In genomic region chr9:16181539-16181938, GRCh38 we compare ENCODE assay signal across 17 cellular contexts.
DNase-seq lines count a peak whose midpoint lies in the region; ATAC-seq and TF ChIP-seq lines count a peak whose summit lies in the region.
"Had no signal": no experiment of that assay in that cellular context is flagged by ENCODE, and none has a peak within 500 bp of the region (broad histone marks: within the 10 kb centered on the region; RNA-seq: fewer than 3 reads in every experiment).

No MANE protein-coding gene starts in this region.

- H3K27me3 ChIP-seq in SK-N-SH (ENCODE audit: insufficient read depth) (no peaks in the 10 kb centered on the region), left ventricle myocardium inferior (ENCODE audit: low read depth) (no peaks in the 10 kb centered on the region), osteoblast (ENCODE audit: insufficient read depth, low read length) (no peaks in the 10 kb centered on the region)
- H3K27me3 ChIP-seq: BLaER1 had no signal

- peak overlapping the region; percentile 71 for H2AFZ ChIP-seq in SK-N-SH (ENCODE audit: low read depth)
- H2AFZ ChIP-seq in osteoblast (ENCODE audit: low read length), result no peak overlapping the region

- no peaks in the 10 kb centered on the region for H3K36me3 Mint-ChIP-seq in Calu3 (ENCODE audit: insufficient read depth, unreplicated experiment)
- H3K36me3 Mint-ChIP-seq: CD14-positive monocyte; CD4-positive, alpha-beta memory T cell had no signal

- H3K4me3 ChIP-seq in SK-N-SH (ENCODE audit: low read depth in 2 of 2, low read length in 1 of 2), result no peak overlapping the region
- H3K4me3 ChIP-seq in left ventricle myocardium inferior, result no peak overlapping the region
- H3K4me3 ChIP-seq in osteoblast (ENCODE audit: insufficient read depth, low read length), result no peak overlapping the region
- H3K4me3 ChIP-seq: A549, BLaER1, GM12878, HAP-1 had no signal

- TF ChIP-seq CTCF in SK-N-SH (IDR thresholded peaks at IDR 0.05) (no peak), left ventricle myocardium inferior (IDR thresholded peaks at IDR 0.05; ENCODE audit: borderline replicate concordance) (no peak), osteoblast (IDR thresholded peaks at IDR 0.05; ENCODE audit: extremely low read depth, low read depth, low read length) (no peak), Calu3 (IDR thresholded peaks at IDR 0.05; ENCODE audit: unreplicated experiment) (no peak)

- POLR2A ChIA-PET in SK-N-SH (lab: Yijun Ruan, JAX), result no interaction called here

- H3K79me2 ChIP-seq in SK-N-SH (ENCODE audit: insufficient read depth), result no peaks in the 10 kb centered on the region
- H3K79me2 ChIP-seq in osteoblast (ENCODE audit: insufficient read depth, low read length), result no peaks in the 10 kb centered on the region

- no peaks in the 10 kb centered on the region for H3K9me2 ChIP-seq in SK-N-SH

- CTCF ChIA-PET in SK-N-SH (lab: Yijun Ruan, JAX) (no interaction called here), Calu3 (lab: Charles Lee) (no interaction called here)

- no peaks in the 10 kb centered on the region for H3K4me1 ChIP-seq in SK-N-SH (ENCODE audit: control insufficient read depth in 1 of 2, insufficient read depth in 2 of 2, low read depth in 1 of 2, low read length in 1 of 2)
- H3K4me1 ChIP-seq in left ventricle myocardium inferior, result peaks cover 16% of the 10 kb centered on the region
- peaks cover 15% of the 10 kb centered on the region for H3K4me1 ChIP-seq in osteoblast (ENCODE audit: insufficient read depth, low read length)
- H3K4me1 ChIP-seq: A549, HAP-1 had no signal

- TF ChIP-seq EP300 in SK-N-SH (IDR thresholded peaks at IDR 0.05; ENCODE audit: borderline replicate concordance in 1 of 2, low read depth in 1 of 2, low read length in 1 of 2), result no peak

- no peak for DNase-seq in SK-N-SH
- DNase-seq in left ventricle myocardium inferior, result no peak
- DNase-seq in left cardiac atrium, result no peak
- DNase-seq in osteoblast (ENCODE audit: insufficient read length, low spot score, missing footprints), result no peak
- DNase-seq in NCI-H1694 treated with DMSO at 0.1 percent for 48 hours (lab: John Stamatoyannopoulos, UW), result no peak
- DNase-seq in Calu3, result no peak
- DNase-seq: CD4-positive, alpha-beta memory T cell; DMS53; DND-41; EL had no signal

- H3K9me3 Mint-ChIP-seq in Calu3 (ENCODE audit: low read depth, unreplicated experiment), result no peaks in the 10 kb centered on the region

- no peaks in the 10 kb centered on the region for H3F3A ChIP-seq in SK-N-SH (replicated peaks; ENCODE audit: insufficient read depth)

- no TSS peak for BruUV-seq in Calu3 (replicated peaks; lab: Mats Ljungman, UMichigan)

- H3K27ac ChIP-seq in SK-N-SH (ENCODE audit: low read depth in 2 of 2, low read length in 1 of 2) (no peak overlapping the region), left ventricle myocardium inferior (replicated peaks) (peak overlapping the region; percentile 36), osteoblast (ENCODE audit: low read depth, low read length) (peak overlapping the region; percentile 67)
- H3K27ac ChIP-seq: 22Rv1, A549, BLaER1 had no signal

- no peak overlapping the region for H3K27ac Mint-ChIP-seq in Calu3 (ENCODE audit: unreplicated experiment)
- H3K27ac Mint-ChIP-seq: CD14-positive monocyte; CD4-positive, alpha-beta memory T cell had no signal

- no peaks in the 10 kb centered on the region for H3K27me3 Mint-ChIP-seq in Calu3 (ENCODE audit: unreplicated experiment)
- H3K27me3 Mint-ChIP-seq: CD4-positive, alpha-beta memory T cell had no signal

- TF ChIP-seq RAD21 in SK-N-SH (IDR thresholded peaks at IDR 0.05; ENCODE audit: low read length), result no peak

- H3K4me2 ChIP-seq in SK-N-SH, result no peak overlapping the region
- H3K4me2 ChIP-seq in osteoblast (ENCODE audit: insufficient read depth, low read length), result no peak overlapping the region
- H3K4me2 ChIP-seq: A549, BLaER1 had no signal

- no peaks in the 10 kb centered on the region for H3K4me1 Mint-ChIP-seq in Calu3 (ENCODE audit: low read depth, unreplicated experiment)
- H3K4me1 Mint-ChIP-seq: CD14-positive monocyte; CD4-positive, alpha-beta memory T cell had no signal

- H3K4me3 Mint-ChIP-seq in Calu3 (ENCODE audit: low read depth, unreplicated experiment), result no peak overlapping the region
- H3K4me3 Mint-ChIP-seq: CD14-positive monocyte; CD4-positive, alpha-beta memory T cell had no signal

- ATAC-seq in SK-N-SH treated with all-trans-retinoic acid at 6 μM for 48 hours (no peak), left cardiac atrium (no peak)
- ATAC-seq: A549, GM12878 had no signal

- H3K9me3 ChIP-seq in SK-N-SH (no peaks in the 10 kb centered on the region), left ventricle myocardium inferior (replicated peaks) (no peaks in the 10 kb centered on the region), osteoblast (ENCODE audit: low read depth, low read length) (no peaks in the 10 kb centered on the region)
- H3K9me3 ChIP-seq: A549, HAP-1 had no signal

- no peak overlapping the region for H3K9ac ChIP-seq in SK-N-SH
- H3K9ac ChIP-seq: BLaER1 had no signal

- WGBS in SK-N-SH (ENCODE audit: low lambda C conversion rate), result 98% methylated on average over 3 of the region's 3 CpGs

- intact Hi-C loops in left ventricle myocardium inferior (cut with micrococcal nuclease) (no loop called here), left cardiac atrium (cut with DNase I) (loop anchor here in 1 of 2 donors (10.0 kb wide), 1 partner anchor 307 kb away; no protein-coding TSS in a partner anchor), Calu3 (cut with micrococcal nuclease; ENCODE audit: unreplicated experiment) (no loop called here)

- H3K36me3 ChIP-seq in SK-N-SH (replicated peaks in 1 of 2; ENCODE audit: control insufficient read depth in 1 of 2, insufficient read depth in 2 of 2, low read length in 1 of 2) (no peaks in the 10 kb centered on the region), left ventricle myocardium inferior (no peaks in the 10 kb centered on the region), osteoblast (ENCODE audit: insufficient read depth, low read length) (no peaks in the 10 kb centered on the region)
- H3K36me3 ChIP-seq: BLaER1, HAP-1 had no signal

- H4K20me1 ChIP-seq in SK-N-SH (ENCODE audit: insufficient read depth), result no peaks in the 10 kb centered on the region
- no peaks in the 10 kb centered on the region for H4K20me1 ChIP-seq in osteoblast (ENCODE audit: insufficient read depth, low read length)
- H4K20me1 ChIP-seq: BLaER1 had no signal

TF ChIP-seq in SK-N-SH, 30 proteins besides CTCF, POLR2A, EP300 and RAD21:
- TF ChIP-seq GATA2 (CRISPR knock-in tag; IDR thresholded peaks at IDR 0.05) (no peak), FOXM1 (IDR thresholded peaks at IDR 0.05; ENCODE audit: low read depth) (no peak), ELF1 (IDR thresholded peaks at IDR 0.05) (no peak), MXI1 (IDR thresholded peaks at IDR 0.05; ENCODE audit: low read depth, low read length) (no peak), NRF1 (IDR thresholded peaks at IDR 0.05; ENCODE audit: low read depth, low read length) (no peak), JUND (IDR thresholded peaks at IDR 0.05) (no peak), SMC3 (IDR thresholded peaks at IDR 0.05; ENCODE audit: low read depth, low read length) (no peak)

TF ChIP-seq in SK-N-SH treated with all-trans-retinoic acid at 6 μM for 48 hours, 23 proteins besides CTCF, POLR2A, EP300 and RAD21:
- TF ChIP-seq GLIS3 (CRISPR knock-in tag; IDR thresholded peaks at IDR 0.05), result no peak
- no peak for TF ChIP-seq ZNF70 (CRISPR knock-in tag; IDR thresholded peaks at IDR 0.05)
- TF ChIP-seq ZFP3 (CRISPR knock-in tag; IDR thresholded peaks at IDR 0.05), result no peak
- TF ChIP-seq CSRNP3 (CRISPR knock-in tag; IDR thresholded peaks at IDR 0.05), result no peak
- no peak for TF ChIP-seq TOX (CRISPR knock-in tag; IDR thresholded peaks at IDR 0.05; ENCODE audit: borderline replicate concordance)
- no peak for TF ChIP-seq TCF4 (CRISPR knock-in tag; IDR thresholded peaks at IDR 0.05; ENCODE audit: borderline replicate concordance)
- no peak for TF ChIP-seq ZNF565 (CRISPR knock-in tag; conservative IDR thresholded peaks at IDR 0.05; ENCODE audit: low read depth)
- no peak for TF ChIP-seq ZNF8 (CRISPR knock-in tag; IDR thresholded peaks at IDR 0.05)
- TF ChIP-seq CSDC2 (CRISPR knock-in tag; IDR thresholded peaks at IDR 0.05), result no peak
- TF ChIP-seq ZC3H10 (CRISPR knock-in tag; IDR thresholded peaks at IDR 0.05), result no peak
- TF ChIP-seq SNAI2 (CRISPR knock-in tag; IDR thresholded peaks at IDR 0.05), result no peak
- TF ChIP-seq RARB (CRISPR knock-in tag; IDR thresholded peaks at IDR 0.05), result no peak

Comparison
In these comparisons a context has a peak if more than half of its experiments do, and no peak if none do; other contexts are left out.
1. H3K27ac ChIP-seq: peak in left ventricle myocardium inferior (single experiment) and osteoblast (single experiment); none in SK-N-SH (0 of 2).